In genomic region chr1:62494137-62494536, GRCh38 we compare ENCODE assay signal across 24 cellular contexts. TPM values are rescaled to one million over a fixed set of nuclear protein-coding genes. Genes with fewer than 3 reads are reported as not detected.
DNase-seq lines count a peak whose midpoint lies in the region; ATAC-seq, FAIRE-seq and TF ChIP-seq lines count a peak whose summit lies in the region.
"Had no signal": no experiment of that assay in that cellular context is flagged by ENCODE, and none has a peak within 500 bp of the region (broad histone marks: within the 10 kb centered on the region; RNA-seq: fewer than 3 reads in every experiment).

No MANE protein-coding gene starts in this region.

- no peaks in the 10 kb centered on the region for H3K9me3 ChIP-seq in H9 (ENCODE audit: control insufficient read depth, low read depth, low read length)
- H3K9me3 ChIP-seq in PC-3 (ENCODE audit: low read length), result no peaks in the 10 kb centered on the region
- no peaks in the 10 kb centered on the region for H3K9me3 ChIP-seq in Caco-2
- H3K9me3 ChIP-seq: A549; BE2C; BLaER1 treated with 17β-estradiol and CSF1 and Interleukin-3, amounts not matched to agents 10 nM and 100 nM had no signal

- intact Hi-C loops in PC-3 (cut with micrococcal nuclease), result no loop called here
- intact Hi-C loops in Caco-2 (cut with micrococcal nuclease; ENCODE audit: unreplicated experiment), result no loop called here

- 0 out of 4 replicates have a peak, but pooled peaks cover 0 to 3% of the 10 kb centered on the region in 2 experiments for H3K4me1 Mint-ChIP-seq in H9
- H3K4me1 Mint-ChIP-seq in Caco-2 (ENCODE audit: low read depth, unreplicated experiment), result no peaks in the 10 kb centered on the region
- H3K4me1 Mint-ChIP-seq: CD14-positive monocyte; CD8-positive, alpha-beta memory T cell had no signal

- no peak for TF ChIP-seq POLR2A in GM12891 (IDR thresholded peaks at IDR 0.05; ENCODE audit: low read depth, low read length)

- no peaks in the 10 kb centered on the region for H3K23me2 ChIP-seq in H9 (ENCODE audit: insufficient read length, low read depth, low read length, poor library complexity, severe bottlenecking)

- H2AK5ac ChIP-seq in H9 (ENCODE audit: insufficient read length, low read length), result no peak overlapping the region

- H3K9me2 ChIP-seq in PC-3 (replicated peaks; ENCODE audit: low read length), result no peaks in the 10 kb centered on the region

- H3K79me1 ChIP-seq in H9 (ENCODE audit: insufficient read depth, low read depth, low read length, poor library complexity, severe bottlenecking), result no peaks in the 10 kb centered on the region

- H4K20me1 ChIP-seq in H9 (ENCODE audit: control insufficient read depth, insufficient read depth, insufficient read length) (no peaks in the 10 kb centered on the region), PC-3 (ENCODE audit: low read length) (no peaks in the 10 kb centered on the region)
- H4K20me1 ChIP-seq: BLaER1 treated with 17β-estradiol and CSF1 and Interleukin-3, amounts not matched to agents 10 nM and 100 nM had no signal

- POLR2A ChIA-PET in PC-3 (lab: Charles Lee; ENCODE audit: unreplicated experiment) (no interaction called here), Caco-2 (lab: Charles Lee) (no interaction called here)

- no peak overlapping the region for H3T11ph ChIP-seq in H9 (ENCODE audit: low read length)

- no peak overlapping the region for H3K23ac ChIP-seq in H9 (ENCODE audit: insufficient read length, low read depth, low read length)

- no peak overlapping the region for H3K18ac ChIP-seq in H9 (ENCODE audit: insufficient read length, low read depth, low read length)

- H3K4me3 ChIP-seq in PC-3 (ENCODE audit: low read length), result no peak overlapping the region
- no peak overlapping the region for H3K4me3 ChIP-seq in Caco-2 (ENCODE audit: low read depth, low read length)
- H3K4me3 ChIP-seq: A549; BLaER1 treated with 17β-estradiol and CSF1 and Interleukin-3, amounts not matched to agents 10 nM and 100 nM had no signal

- H3K27me3 ChIP-seq in H9 (ENCODE audit: insufficient read depth, low read length), result no peaks in the 10 kb centered on the region
- H3K27me3 ChIP-seq in PC-3 (ENCODE audit: low read length), result no peaks in the 10 kb centered on the region
- no peaks in the 10 kb centered on the region for H3K27me3 ChIP-seq in Caco-2 (replicated peaks; ENCODE audit: control insufficient read depth, insufficient read depth, low read length)
- H3K27me3 ChIP-seq: BE2C; BLaER1 treated with 17β-estradiol and CSF1 and Interleukin-3, amounts not matched to agents 10 nM and 100 nM had no signal

- H3K9me3 Mint-ChIP-seq in H9 (no peaks in the 10 kb centered on the region), Caco-2 (ENCODE audit: unreplicated experiment) (no peaks in the 10 kb centered on the region)
- H3K9me3 Mint-ChIP-seq: CD14-positive monocyte; CD4-positive, alpha-beta T cell; CD8-positive, alpha-beta memory T cell had no signal

- CTCF ChIA-PET in PC-3 (lab: Charles Lee), result no interaction called here
- CTCF ChIA-PET in Caco-2 (lab: Charles Lee), result no interaction called here

- peak; percentile 58 for FAIRE-seq in GM12891 (lab: Jason Lieb, UNC)
- FAIRE-seq: A549, GM12892, H1 had no signal

- no peak overlapping the region for H3K14ac ChIP-seq in H9 (ENCODE audit: insufficient read depth, low read length)

- H3K27ac Mint-ChIP-seq in H9, result peak overlapping the region in 2 of 3 experiments; percentile 25 to 58; a peak in 2 of 7 replicates
- H3K27ac Mint-ChIP-seq in Caco-2 (ENCODE audit: unreplicated experiment), result no peak overlapping the region
- H3K27ac Mint-ChIP-seq: CD14-positive monocyte; CD4-positive, alpha-beta T cell; CD8-positive, alpha-beta memory T cell had no signal

- H4K8ac ChIP-seq in H9 (replicated peaks; ENCODE audit: insufficient read length, low read depth, low read length), result no peak overlapping the region

- peak; percentile 57 for ATAC-seq in PC-3
- ATAC-seq: A549, HCT116 had no signal

- no peak overlapping the region for H3K4ac ChIP-seq in H9 (ENCODE audit: low read depth, low read length)

- no peak overlapping the region for H2BK12ac ChIP-seq in H9 (ENCODE audit: insufficient read length, low read depth, low read length)

- H3K27ac ChIP-seq in H9 (ENCODE audit: insufficient read length, low read depth, low read length) (no peak overlapping the region), PC-3 (ENCODE audit: low read length) (no peak overlapping the region)
- H3K27ac ChIP-seq: A549; BLaER1 treated with 17β-estradiol and CSF1 and Interleukin-3, amounts not matched to agents 10 nM and 100 nM had no signal

- H3K27me3 Mint-ChIP-seq in H9 (ENCODE audit: low read depth) (no peaks in the 10 kb centered on the region), Caco-2 (ENCODE audit: insufficient read depth, unreplicated experiment) (no peaks in the 10 kb centered on the region)
- H3K27me3 Mint-ChIP-seq: CD4-positive, alpha-beta T cell had no signal

- no peak overlapping the region for H4K91ac ChIP-seq in H9 (ENCODE audit: insufficient read length, low read depth, low read length)

- DNase-seq in GM12891 (ENCODE audit: insufficient read length, low spot score), result no peak
- DNase-seq in H9, result no peak
- DNase-seq in PC-3, result no peak
- peak; percentile 4 for DNase-seq in retina
- no peak for DNase-seq in HT-29 (ENCODE audit: low spot score)
- DNase-seq in glomerular visceral epithelial cell (ENCODE audit: extremely low spot score), result no peak
- DNase-seq in Caco-2, result no peak
- DNase-seq: 8988T; ACHN; AML-193; BE2C; Calu3; CD4-positive, alpha-beta T cell; CD8-positive, alpha-beta memory T cell; DMS53; DMS79 treated with DMSO at 0.1 percent for 48 hours; GF-D8; H7 had no signal

- TF ChIP-seq CTCF in H9 (conservative IDR thresholded peaks at IDR 0.05), result no peak
- TF ChIP-seq CTCF in PC-3 (conservative IDR thresholded peaks at IDR 0.05; ENCODE audit: low read depth, low read length), result no peak
- no peak for TF ChIP-seq CTCF in Caco-2 (IDR thresholded peaks at IDR 0.05; ENCODE audit: insufficient read depth in 1 of 2, low read depth in 1 of 2, low read length in 1 of 2, severe bottlenecking in 1 of 2, unreplicated experiment in 1 of 2)

- H3K9ac ChIP-seq in H9 (ENCODE audit: extremely low read depth, insufficient read length, low read length) (no peak overlapping the region), PC-3 (ENCODE audit: low read length) (no peak overlapping the region)
- H3K9ac ChIP-seq: BLaER1 treated with 17β-estradiol and CSF1 and Interleukin-3, amounts not matched to agents 10 nM and 100 nM had no signal

- H2BK120ac ChIP-seq in H9 (ENCODE audit: low read depth, low read length, poor library complexity, severe bottlenecking), result no peak overlapping the region

- no peak overlapping the region for H3K56ac ChIP-seq in H9 (ENCODE audit: insufficient read length, low read depth, low read length)

- no peak overlapping the region for H4K5ac ChIP-seq in H9 (ENCODE audit: insufficient read length, low read depth, low read length)

- no peak overlapping the region for H2BK15ac ChIP-seq in H9 (ENCODE audit: low read depth, low read length)

- H3K4me2 ChIP-seq in H9 (ENCODE audit: insufficient read depth, insufficient read length, low read length), result no peak overlapping the region
- H3K4me2 ChIP-seq in PC-3 (ENCODE audit: low read length), result 0 out of 2 replicates have a peak overlapping the region, but pooled peaks have one; percentile 9
- H3K4me2 ChIP-seq: A549; BLaER1 treated with 17β-estradiol and CSF1 and Interleukin-3, amounts not matched to agents 10 nM and 100 nM had no signal

- WGBS in H9 (ENCODE audit: extremely low coverage, insufficient read length, low lambda C conversion rate), result no CpG with 5 or more reads among the region's 4 CpGs

- H3F3A ChIP-seq in PC-3 (ENCODE audit: low read length, unreplicated experiment), result no peaks in the 10 kb centered on the region

- H3K4me1 ChIP-seq in H9 (ENCODE audit: insufficient read depth, low read length) (no peaks in the 10 kb centered on the region), PC-3 (ENCODE audit: insufficient read depth, low read length) (peaks cover 14% of the 10 kb centered on the region), Caco-2 (no peaks in the 10 kb centered on the region)
- H3K4me1 ChIP-seq: BE2C; BLaER1 treated with 17β-estradiol and CSF1 and Interleukin-3, amounts not matched to agents 10 nM and 100 nM had no signal

- H2AFZ ChIP-seq in H9 (ENCODE audit: low read length), result no peak overlapping the region
- H2AFZ ChIP-seq in PC-3 (ENCODE audit: low read length), result no peak overlapping the region

- no TSS peak for BruUV-seq in PC-3 (replicated peaks; lab: Mats Ljungman, UMichigan)
- no TSS peak for BruUV-seq in Caco-2 (replicated peaks; lab: Mats Ljungman, UMichigan)

- H2BK5ac ChIP-seq in H9 (ENCODE audit: insufficient read length, low read length), result no peak overlapping the region

- H2BK20ac ChIP-seq in H9 (ENCODE audit: low read depth, low read length, poor library complexity, severe bottlenecking), result no peak overlapping the region

- H3K36me3 ChIP-seq in PC-3 (ENCODE audit: low read depth, low read length), result no peaks in the 10 kb centered on the region; the same call in 1 of the 2 replicates
- H3K36me3 ChIP-seq in Caco-2 (ENCODE audit: control insufficient read depth, insufficient read depth, low read length), result no peaks in the 10 kb centered on the region
- H3K36me3 ChIP-seq: BE2C had no signal

- H3K36me3 Mint-ChIP-seq in H9 (ENCODE audit: insufficient read depth in 1 of 3, low read depth in 3 of 3) (peaks cover 2 to 17% (median 13%) of the 10 kb centered on the region in 3 experiments; a peak in 5 of 7 replicates), Caco-2 (ENCODE audit: insufficient read depth, unreplicated experiment) (peaks cover 9% of the 10 kb centered on the region)

- H3K4me3 Mint-ChIP-seq in H9, result no peak overlapping the region
- no peak overlapping the region for H3K4me3 Mint-ChIP-seq in Caco-2 (ENCODE audit: unreplicated experiment)
- H3K4me3 Mint-ChIP-seq: CD14-positive monocyte; CD4-positive, alpha-beta T cell; CD8-positive, alpha-beta memory T cell had no signal

- H3K79me2 ChIP-seq in H9 (ENCODE audit: insufficient read depth, low read length), result no peaks in the 10 kb centered on the region
- H3K79me2 ChIP-seq in PC-3 (ENCODE audit: low read length), result no peaks in the 10 kb centered on the region

TF ChIP-seq in GM12891, 5 proteins besides CTCF, POLR2A, EP300 and RAD21:
- TF ChIP-seq SPI1 (IDR thresholded peaks at IDR 0.05; ENCODE audit: low read depth, low read length) (no peak), POU2F2 (IDR thresholded peaks at IDR 0.05; ENCODE audit: low read depth, low read length) (no peak), POLR2AphosphoS5 (IDR thresholded peaks at IDR 0.05; ENCODE audit: low read depth, low read length) (no peak), TAF1 (IDR thresholded peaks at IDR 0.05; ENCODE audit: low read depth, low read length) (no peak), PAX5 (IDR thresholded peaks at IDR 0.05; ENCODE audit: insufficient read depth, low read length, severe bottlenecking) (no peak)
TF ChIP-seq in GM12891: peak in this region for 0.

RNA-seq across cellular contexts. Expression of gene USP1, which starts 57.3 kb away (rescaled TPM):
- polyA plus RNA-seq in GM12891 (2012; ENCODE audit: low read depth, missing spikeins), result 21.5 TPM
- 62.2 and 64.6 TPM in 2 replicates for total RNA-seq in H9 (2021)
- total RNA-seq in PC-3 (2014; rRNA removed), result 42.6 and 43.8 TPM in 2 replicates
- 29.8 and 31.4 TPM in 2 replicates for total RNA-seq in HT-29 (2014; rRNA removed; shearing (Covaris generic))
- 35.0 and 39.3 TPM in 2 replicates for total RNA-seq in Caco-2 (2022)
